ENCODE assay signal across 19 cellular contexts in genomic region chr17:74147966-74148365, GRCh38.
"Had no signal": no experiment of that assay in that cellular context is flagged by ENCODE, and none has a peak within 500 bp of the region (broad histone marks: within the 10 kb centered on the region; RNA-seq: fewer than 3 reads in every experiment).

No MANE protein-coding gene starts in this region.

- H3K27ac ChIP-seq: left lung, neural progenitor cell, transverse colon had no signal

- H3K4me1 ChIP-seq: left lung, transverse colon had no signal

- H3K4me3 ChIP-seq: left lung, lung, neural progenitor cell, transverse colon had no signal

- DNase-seq: activated CD4-positive, alpha-beta memory T cell treated with anti-CD3 and anti-CD28 coated beads for 36 hours; activated CD4-positive, alpha-beta T cell treated with anti-CD3 and anti-CD28 coated beads for 48 hours; activated gamma-delta T cell; activated naive CD4-positive, alpha-beta T cell treated with anti-CD3 and anti-CD28 coated beads, Interleukin-2, amount 50 U/mL, for 16 hours; activated naive CD8-positive, alpha-beta T cell treated with anti-CD3 and anti-CD28 coated beads, Interleukin-2, amount 50 U/mL, for 24 hours; activated T-cell treated with anti-CD3 and anti-CD28 coated beads for 4 hours; cerebellar nuclear complex; cortex of kidney; foreskin fibroblast; left lung; naive thymus-derived CD8-positive, alpha-beta T cell; small intestine; stimulated activated CD4-positive, alpha-beta T cell treated with anti-CD3 and anti-CD28 coated beads, Interleukin-2, amount 100 ng/mL, for 24 hours; stimulated activated naive CD8-positive, alpha-beta T cell treated with anti-CD3 and anti-CD28 coated beads, Interleukin-15, amount 100 ng/mL, for 72 hours; transverse colon had no signal

- ATAC-seq: activated naive CD8-positive, alpha-beta T cell treated with anti-CD3 and anti-CD28 coated beads, Interleukin-2, amount 50 U/mL, for 24 hours; left lung; naive thymus-derived CD8-positive, alpha-beta T cell; sciatic nerve; stimulated activated effector memory CD8-positive, alpha-beta T cell treated with anti-CD3 and anti-CD28 coated beads, Interleukin-12 subunit alpha, Interleukin-12 subunit beta, amount 100 ng/mL, for 72 hours; stimulated activated naive CD8-positive, alpha-beta T cell treated with anti-CD3 and anti-CD28 coated beads, Interleukin-15, amount 100 ng/mL, for 72 hours had no signal

- H3K36me3 ChIP-seq: left lung, neural progenitor cell, transverse colon had no signal

- H3K27me3 ChIP-seq: neural progenitor cell had no signal
